9 cellular contexts compared by ENCODE assay signal in the genomic region with DNA sequence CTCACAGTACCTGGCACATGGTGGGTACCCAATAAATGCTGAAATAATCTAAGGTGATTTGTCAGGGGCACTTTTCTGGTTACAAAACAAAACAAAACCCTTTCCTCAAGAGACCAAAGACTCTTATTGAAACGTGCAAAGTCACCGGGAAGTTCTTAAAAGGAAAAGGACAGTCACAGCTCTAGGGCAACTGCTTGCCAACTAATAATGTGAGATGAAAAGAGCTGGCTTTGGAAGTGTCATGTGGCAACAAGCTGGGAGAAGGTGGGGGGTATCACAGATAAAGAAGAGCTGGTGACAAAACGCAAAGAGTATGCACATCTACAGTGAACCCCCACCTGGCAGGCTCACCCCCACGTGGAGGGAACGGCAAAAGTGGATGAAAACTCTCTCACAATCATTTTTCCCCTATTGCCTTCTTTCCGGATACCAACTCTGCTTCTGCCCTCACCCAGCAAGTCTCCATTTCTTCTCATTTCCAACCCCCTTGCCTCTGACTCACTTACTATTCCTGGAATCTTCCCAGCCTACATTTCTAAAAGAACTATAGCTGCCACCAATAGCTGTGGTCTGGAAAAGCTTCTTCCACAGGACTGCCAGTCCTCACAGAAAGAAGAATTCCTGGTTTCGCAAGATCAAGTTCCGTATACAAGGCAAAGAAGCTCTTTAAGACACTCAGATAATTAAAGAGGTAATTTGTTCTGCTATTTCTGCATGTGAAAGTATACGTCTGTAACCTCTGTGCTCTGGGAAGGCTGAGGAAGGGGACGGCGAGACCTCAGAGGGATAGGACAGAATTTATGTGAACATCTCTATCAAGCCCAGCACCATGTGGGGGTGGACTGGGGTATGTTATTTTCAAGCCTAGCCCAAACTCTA. TPM values are rescaled to one million over a fixed set of nuclear protein-coding genes. Genes with fewer than 3 reads are reported as not detected.
DNase-seq lines count a peak whose midpoint lies in the region; ATAC-seq and TF ChIP-seq lines count a peak whose summit lies in the region.
"Had no signal": no experiment of that assay in that cellular context is flagged by ENCODE, and none has a peak within 500 bp of the region (broad histone marks: within the 10 kb centered on the region; RNA-seq: fewer than 3 reads in every experiment).

No MANE protein-coding gene starts in this region.

- ATAC-seq in body of pancreas, result peak; percentile 33
- ATAC-seq in GM18868 (IDR thresholded peaks at IDR 0.05; ENCODE audit: unreplicated experiment), result no peak
- ATAC-seq in stimulated activated effector memory CD8-positive, alpha-beta T cell treated with anti-CD3 and anti-CD28 coated beads, Interleukin-12 subunit alpha, Interleukin-12 subunit beta, amount 100 ng/mL, for 72 hours, result no peak

- intact Hi-C loops in body of pancreas (cut with DNase I), result no loop called here

- no peak for TF ChIP-seq POLR2A in body of pancreas (IDR thresholded peaks at IDR 0.05)

- TF ChIP-seq CTCF in body of pancreas (IDR thresholded peaks at IDR 0.05), result no peak

- no peaks in the 10 kb centered on the region for H3K9me3 Mint-ChIP-seq in stimulated activated effector memory CD8-positive, alpha-beta T cell treated with anti-CD3 and anti-CD28 coated beads, Interleukin-12 subunit alpha, Interleukin-12 subunit beta, amount 100 ng/mL, for 72 hours
- H3K9me3 Mint-ChIP-seq: activated B cell treated with CpG ODN at 0.5 μM for 24 hours had no signal

- no peaks in the 10 kb centered on the region for H3K27me3 ChIP-seq in body of pancreas

- no peaks in the 10 kb centered on the region for H3K9me3 ChIP-seq in body of pancreas

- peaks cover 41% of the 10 kb centered on the region for H3K36me3 Mint-ChIP-seq in stimulated activated effector memory CD8-positive, alpha-beta T cell treated with anti-CD3 and anti-CD28 coated beads, Interleukin-12 subunit alpha, Interleukin-12 subunit beta, amount 100 ng/mL, for 72 hours

- no peak overlapping the region for H3K27ac Mint-ChIP-seq in stimulated activated effector memory CD8-positive, alpha-beta T cell treated with anti-CD3 and anti-CD28 coated beads, Interleukin-12 subunit alpha, Interleukin-12 subunit beta, amount 100 ng/mL, for 72 hours
- H3K27ac Mint-ChIP-seq: activated B cell treated with CpG ODN at 0.5 μM for 24 hours had no signal

- H3K4me1 Mint-ChIP-seq in stimulated activated effector memory CD8-positive, alpha-beta T cell treated with anti-CD3 and anti-CD28 coated beads, Interleukin-12 subunit alpha, Interleukin-12 subunit beta, amount 100 ng/mL, for 72 hours, result peaks cover 5% of the 10 kb centered on the region

- H3K36me3 ChIP-seq in body of pancreas (replicated peaks in 1 of 2; ENCODE audit: insufficient read depth in 1 of 2, low read depth in 2 of 2), result peaks cover 0 to 15% of the 10 kb centered on the region in 2 donors

- H3K4me3 ChIP-seq in body of pancreas, result no peak overlapping the region

- peak; percentile 95 for DNase-seq in HCEC 1CT
- DNase-seq in body of pancreas, result peak in 2 of 4 donors; percentile 35 to 48
- peak; percentile 88 for DNase-seq in islet precursor cell
- peak in 2 of 49 donors; percentile 9 to 40 for DNase-seq in substantia nigra (lab: John Stamatoyannopoulos, UW)
- DNase-seq in activated naive CD4-positive, alpha-beta T cell treated with Interleukin-2 at 50 U/mL for 16 hours, result no peak
- no peak for DNase-seq in SKM-1 (lab: John Stamatoyannopoulos, UW; ENCODE audit: unreplicated experiment)
- DNase-seq in stimulated activated effector memory CD8-positive, alpha-beta T cell treated with anti-CD3 and anti-CD28 coated beads, Interleukin-12 subunit alpha, Interleukin-12 subunit beta, amount 100 ng/mL, for 72 hours (ENCODE audit: low spot score in 2 of 2), result no peak
- DNase-seq: activated B cell treated with CpG ODN at 0.5 μM for 24 hours had no signal

- H3K4me3 Mint-ChIP-seq in stimulated activated effector memory CD8-positive, alpha-beta T cell treated with anti-CD3 and anti-CD28 coated beads, Interleukin-12 subunit alpha, Interleukin-12 subunit beta, amount 100 ng/mL, for 72 hours, result no peak overlapping the region
- H3K4me3 Mint-ChIP-seq: activated B cell treated with CpG ODN at 0.5 μM for 24 hours had no signal

- peak overlapping the region; percentile 44 to 84 (median 72) for H3K27ac ChIP-seq in body of pancreas
- peak overlapping the region; percentile 23 for H3K27ac ChIP-seq in substantia nigra (ENCODE audit: low read depth, low read length, poor library complexity, severe bottlenecking)

- 54 to 78% methylated on average over 10 to 11 of the region's 11 CpGs for WGBS in body of pancreas, 2 donors

- H3K4me1 ChIP-seq in body of pancreas, result peaks cover 21% of the 10 kb centered on the region

RNA-seq across cellular contexts. Expression of gene ANPEP, which starts 21.8 kb away (rescaled TPM):
- 100 to 1,000 TPM; 361 to 733 TPM for total RNA-seq in body of pancreas

RNA-seq across cellular contexts. Expression of gene AP3S2, which starts 57.3 kb away (rescaled TPM):
- total RNA-seq in body of pancreas, result 10 to 100 TPM; 32.3 to 57.6 TPM

Comparison
In these comparisons a context has a peak if more than half of its experiments do, and no peak if none do; other contexts are left out.
1. DNase-seq: peak in HCEC 1CT (single experiment) and islet precursor cell (single experiment); none in activated naive CD4-positive, alpha-beta T cell treated with Interleukin-2 at 50 U/mL for 16 hours (single experiment), SKM-1 (single experiment) and stimulated activated effector memory CD8-positive, alpha-beta T cell treated with anti-CD3 and anti-CD28 coated beads, Interleukin-12 subunit alpha, Interleukin-12 subunit beta, amount 100 ng/mL, for 72 hours (0 of 2).